Comparison of ENCODE assay signal across 8 cellular contexts in genomic region chr1:96538001-96538649, GRCh38.
A peak's percentile ranks its signal among the peaks of the same experiment; 100 is the strongest.
DNase-seq lines count a peak whose midpoint lies in the region; ATAC-seq and TF ChIP-seq lines count a peak whose summit lies in the region.

No MANE protein-coding gene starts in this region.

- peak; percentile 2 for DNase-seq in COLO829 (ENCODE audit: low spot score)
- DNase-seq in SHP77 treated with DMSO at 0.1 percent for 48 hours (lab: John Stamatoyannopoulos, UW) = peak; percentile 3
- DNase-seq in osteoblast (ENCODE audit: insufficient read length, low spot score, missing footprints) = no peak
- DNase-seq in HUDEP-2 (lab: John Stamatoyannopoulos, UW; ENCODE audit: unreplicated experiment in 76 of 76) = no peak
- DNase-seq in HPDE6-E6E7 (ENCODE audit: extremely low spot score) = no peak
- no peak for DNase-seq in HEK293T (ENCODE audit: extremely low spot score)
- DNase-seq in activated naive CD4-positive, alpha-beta T cell treated with anti-CD3 and anti-CD28 coated beads, Interleukin-2, amount 10 ng/mL, durations not matched to agents 7 days and 5 days = no peak

- H4K20me1 ChIP-seq in osteoblast (ENCODE audit: insufficient read depth, low read length) = no peaks in the 10 kb centered on the region

- CTCF ChIA-PET in HEK293T (lab: Yijun Ruan, JAX) = interaction anchor here (0.6 to 1.1 kb wide), 3 partner anchors 36 to 113 kb away, joined by 3 to 5 read pairs (median 3); no protein-coding TSS in a partner anchor
- CTCF ChIA-PET in activated naive CD4-positive, alpha-beta T cell treated with anti-CD3 and anti-CD28 coated beads, Interleukin-2, amount 10 ng/mL, durations not matched to agents 7 days and 5 days (lab: Charles Lee) = no interaction called here

- no peaks in the 10 kb centered on the region for H3K9me3 Mint-ChIP-seq in activated naive CD4-positive, alpha-beta T cell treated with anti-CD3 and anti-CD28 coated beads, Interleukin-2, amount 10 ng/mL, durations not matched to agents 7 days and 5 days

- H3K4me3 ChIP-seq in gastroesophageal sphincter (no peak overlapping the region), osteoblast (ENCODE audit: insufficient read depth, low read length) (peak overlapping the region; percentile 31)

- H3K27me3 ChIP-seq in gastroesophageal sphincter (no peaks in the 10 kb centered on the region), osteoblast (ENCODE audit: insufficient read depth, low read length) (no peaks in the 10 kb centered on the region)

- no peak overlapping the region for H3K4me3 Mint-ChIP-seq in activated naive CD4-positive, alpha-beta T cell treated with anti-CD3 and anti-CD28 coated beads, Interleukin-2, amount 10 ng/mL, durations not matched to agents 7 days and 5 days

- H3K4me1 ChIP-seq in gastroesophageal sphincter = peaks cover 15 to 46% (median 20%) of the 10 kb centered on the region in 3 donors
- peaks cover 20% of the 10 kb centered on the region for H3K4me1 ChIP-seq in osteoblast (ENCODE audit: insufficient read depth, low read length)

- H3K36me3 ChIP-seq in gastroesophageal sphincter = no peaks in the 10 kb centered on the region
- H3K36me3 ChIP-seq in osteoblast (ENCODE audit: insufficient read depth, low read length) = no peaks in the 10 kb centered on the region

- POLR2A ChIA-PET in HEK293T (lab: Yijun Ruan, JAX) = no interaction called here

- no peaks in the 10 kb centered on the region for H3K4me1 Mint-ChIP-seq in activated naive CD4-positive, alpha-beta T cell treated with anti-CD3 and anti-CD28 coated beads, Interleukin-2, amount 10 ng/mL, durations not matched to agents 7 days and 5 days

- no peaks in the 10 kb centered on the region for H3K27me3 Mint-ChIP-seq in activated naive CD4-positive, alpha-beta T cell treated with anti-CD3 and anti-CD28 coated beads, Interleukin-2, amount 10 ng/mL, durations not matched to agents 7 days and 5 days

- no peaks in the 10 kb centered on the region for H3K79me2 ChIP-seq in osteoblast (ENCODE audit: insufficient read depth, low read length)

- 31 to 56% methylated on average over 2 to 5 of the region's 5 CpGs for WGBS in gastroesophageal sphincter (ENCODE audit: low coverage in 1 of 2), 2 donors

- TF ChIP-seq CTCF in gastroesophageal sphincter (IDR thresholded peaks at IDR 0.05) (peak in 3 of 4 experiments; percentile 27 to 60 (median 30)), osteoblast (IDR thresholded peaks at IDR 0.05; ENCODE audit: extremely low read depth, low read depth, low read length) (peak; percentile 20)

- no peak overlapping the region for H3K27ac Mint-ChIP-seq in activated naive CD4-positive, alpha-beta T cell treated with anti-CD3 and anti-CD28 coated beads, Interleukin-2, amount 10 ng/mL, durations not matched to agents 7 days and 5 days

- no peaks in the 10 kb centered on the region for H3K36me3 Mint-ChIP-seq in activated naive CD4-positive, alpha-beta T cell treated with anti-CD3 and anti-CD28 coated beads, Interleukin-2, amount 10 ng/mL, durations not matched to agents 7 days and 5 days

- H3K27ac ChIP-seq in gastroesophageal sphincter = peak overlapping the region; percentile 79 to 96 (median 88)
- H3K27ac ChIP-seq in osteoblast (ENCODE audit: low read depth, low read length) = peak overlapping the region; percentile 94

- TF ChIP-seq EP300 in gastroesophageal sphincter (IDR thresholded peaks at IDR 0.05) = no peak

- peak overlapping the region; percentile 45 for H2AFZ ChIP-seq in osteoblast (ENCODE audit: low read length)

- H3K4me2 ChIP-seq in osteoblast (ENCODE audit: insufficient read depth, low read length) = peak overlapping the region; percentile 73

- H3K9me3 ChIP-seq in gastroesophageal sphincter (no peaks in the 10 kb centered on the region), osteoblast (ENCODE audit: low read depth, low read length) (no peaks in the 10 kb centered on the region)

- TF ChIP-seq POLR2A in gastroesophageal sphincter (IDR thresholded peaks at IDR 0.05) = no peak

- ATAC-seq in gastroesophageal sphincter = peak; percentile 89

TF ChIP-seq in HEK293T, 16 proteins besides CTCF, POLR2A, EP300 and RAD21:
- TF ChIP-seq SUZ12 (IDR thresholded peaks at IDR 0.05) = no peak
- no peak for TF ChIP-seq NFRKB (IDR thresholded peaks at IDR 0.05)
- no peak for TF ChIP-seq ARNT (IDR thresholded peaks at IDR 0.05)
- TF ChIP-seq FOXA1 (IDR thresholded peaks at IDR 0.05) = no peak
- no peak for TF ChIP-seq HDGF (IDR thresholded peaks at IDR 0.05; ENCODE audit: borderline replicate concordance)
- no peak for TF ChIP-seq PKNOX1 (IDR thresholded peaks at IDR 0.05)
- TF ChIP-seq LEF1 (IDR thresholded peaks at IDR 0.05; ENCODE audit: borderline replicate concordance) = no peak
- no peak for TF ChIP-seq FOXK2 (IDR thresholded peaks at IDR 0.05)
- no peak for TF ChIP-seq L3MBTL2 (conservative IDR thresholded peaks at IDR 0.05)
- TF ChIP-seq ELF4 (IDR thresholded peaks at IDR 0.05) = no peak
- TF ChIP-seq CTBP1 (IDR thresholded peaks at IDR 0.05; ENCODE audit: borderline replicate concordance) = no peak
- no peak for TF ChIP-seq ZNF384 (IDR thresholded peaks at IDR 0.05)
- no peak for TF ChIP-seq FOXM1 (IDR thresholded peaks at IDR 0.05; ENCODE audit: borderline replicate concordance)
- no peak for TF ChIP-seq BHLHE40 (IDR thresholded peaks at IDR 0.05; ENCODE audit: borderline replicate concordance)
- TF ChIP-seq TARDBP (IDR thresholded peaks at IDR 0.05) = no peak
- TF ChIP-seq SP1 (IDR thresholded peaks at IDR 0.05) = no peak

Comparison
In these comparisons a context has a peak if more than half of its experiments do, and no peak if none do; other contexts are left out.
1. DNase-seq: peak in COLO829 (single experiment) and SHP77 treated with DMSO at 0.1 percent for 48 hours (single experiment); none in osteoblast (single experiment), HUDEP-2 (0 of 76), HPDE6-E6E7 (single experiment), HEK293T (single experiment) and activated naive CD4-positive, alpha-beta T cell treated with anti-CD3 and anti-CD28 coated beads, Interleukin-2, amount 10 ng/mL, durations not matched to agents 7 days and 5 days (single experiment).